8 cellular contexts compared by ENCODE assay signal in the genomic region with DNA sequence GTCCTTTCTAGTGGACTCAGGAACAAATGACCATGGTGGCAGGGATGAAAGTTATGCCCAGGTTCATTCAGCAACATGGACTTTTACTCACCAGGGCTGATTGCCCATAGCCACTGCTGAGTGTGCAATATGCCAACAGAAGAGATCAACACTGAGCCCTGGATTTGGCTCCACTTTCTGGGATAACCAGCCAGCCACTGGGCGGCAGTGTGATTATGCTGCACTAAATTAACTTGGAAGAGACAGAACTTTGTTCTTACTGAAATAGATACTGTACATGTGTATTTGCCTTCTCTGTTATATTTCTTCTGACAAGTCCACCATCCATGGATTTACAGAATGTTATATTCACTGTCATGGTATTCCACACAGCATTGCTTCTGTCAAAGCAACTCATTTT.
DNase-seq lines count a peak whose midpoint lies in the region; ATAC-seq and TF ChIP-seq lines count a peak whose summit lies in the region.

No MANE protein-coding gene starts in this region.

- ATAC-seq in GM18907 (IDR thresholded peaks at IDR 0.05; ENCODE audit: unreplicated experiment) (no peak), GM21825 (IDR thresholded peaks at IDR 0.05; ENCODE audit: unreplicated experiment) (no peak), GM18520 (IDR thresholded peaks at IDR 0.05; ENCODE audit: unreplicated experiment) (no peak)

- no peaks in the 10 kb centered on the region for H3K9me3 Mint-ChIP-seq in nephron
- H3K9me3 Mint-ChIP-seq in activated naive CD8-positive, alpha-beta T cell treated with anti-CD3 and anti-CD28 coated beads for 36 hours, result peaks cover 6% of the 10 kb centered on the region

- no peaks in the 10 kb centered on the region for H3K4me1 Mint-ChIP-seq in nephron
- H3K4me1 Mint-ChIP-seq in activated naive CD8-positive, alpha-beta T cell treated with anti-CD3 and anti-CD28 coated beads for 36 hours, result no peaks in the 10 kb centered on the region

- H3K4me3 Mint-ChIP-seq in nephron, result no peak overlapping the region
- H3K4me3 Mint-ChIP-seq in activated naive CD8-positive, alpha-beta T cell treated with anti-CD3 and anti-CD28 coated beads for 36 hours, result no peak overlapping the region

- TF ChIP-seq CTCF in nephron (IDR thresholded peaks at IDR 0.05; ENCODE audit: unreplicated experiment in 3 of 3), result peak; percentile 43 to 57 (median 52)

- in situ Hi-C loops in G401 (cut with HindIII; ENCODE audit: low sequenced_read_pairs), result no loop called here

- no peak overlapping the region for H3K27ac Mint-ChIP-seq in nephron
- no peak overlapping the region for H3K27ac Mint-ChIP-seq in activated naive CD8-positive, alpha-beta T cell treated with anti-CD3 and anti-CD28 coated beads for 36 hours

- peak; percentile 13 for DNase-seq in G401 (ENCODE audit: low spot score)
- DNase-seq in NCI-H1105 (lab: John Stamatoyannopoulos, UW), result peak; percentile 26
- DNase-seq in ecto neural progenitor cell (ENCODE audit: low spot score), result peak; percentile 52
- no peak for DNase-seq in activated naive CD8-positive, alpha-beta T cell treated with anti-CD3 and anti-CD28 coated beads for 36 hours

- no peaks in the 10 kb centered on the region for H3K36me3 Mint-ChIP-seq in nephron (ENCODE audit: low read depth)
- H3K36me3 Mint-ChIP-seq in activated naive CD8-positive, alpha-beta T cell treated with anti-CD3 and anti-CD28 coated beads for 36 hours, result no peaks in the 10 kb centered on the region

- H3K27me3 Mint-ChIP-seq in nephron (ENCODE audit: low read depth), result no peaks in the 10 kb centered on the region
- no peaks in the 10 kb centered on the region for H3K27me3 Mint-ChIP-seq in activated naive CD8-positive, alpha-beta T cell treated with anti-CD3 and anti-CD28 coated beads for 36 hours
